ENCODE assay signal across 1 cellular context in the genomic region with DNA sequence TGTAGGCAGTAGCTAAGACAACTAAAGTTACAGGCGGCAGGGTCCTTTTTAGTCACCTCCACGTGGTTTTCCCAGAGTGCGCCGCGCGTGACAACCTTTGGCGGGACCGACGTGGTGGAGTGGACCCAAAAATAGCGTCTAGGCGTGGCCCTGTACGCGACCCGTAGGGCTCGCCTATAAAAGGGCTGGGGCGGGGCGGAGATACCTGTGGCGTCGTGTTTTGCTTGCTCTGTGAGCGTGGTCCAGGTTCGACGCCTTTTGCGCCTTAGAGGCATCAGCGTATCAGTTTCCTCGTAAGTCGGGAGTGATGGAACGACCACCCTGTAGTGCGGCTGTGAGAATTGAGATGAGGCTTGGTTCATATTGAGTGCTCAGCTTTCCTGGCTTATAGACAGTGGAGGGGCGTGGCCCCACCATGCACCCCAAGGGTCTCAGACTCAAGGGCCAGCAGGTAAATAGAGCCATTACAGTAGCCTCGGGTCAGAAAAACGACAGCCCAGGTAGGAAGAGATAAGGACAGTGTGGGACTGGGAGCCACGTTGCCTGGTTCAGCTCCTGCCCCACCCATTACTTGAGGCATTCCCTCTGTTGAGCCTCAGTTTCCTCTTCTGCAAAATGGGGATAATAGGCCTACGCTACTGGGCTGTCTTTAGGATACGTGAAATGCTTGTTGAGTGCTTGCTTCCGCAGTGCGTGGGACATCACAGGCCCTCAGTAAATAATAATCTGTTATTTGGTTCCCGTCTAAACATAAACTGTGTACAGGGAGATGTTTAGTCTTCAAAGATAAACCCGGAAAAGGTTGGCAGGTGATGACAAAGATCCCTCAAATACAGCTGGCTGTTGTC.
A peak's percentile ranks its signal among the peaks of the same experiment; 100 is the strongest.
TF ChIP-seq lines count a peak whose summit lies in the region.

No MANE protein-coding gene starts in this region.

TF ChIP-seq in HepG2, 621 proteins besides CTCF, POLR2A, EP300 and RAD21 (continued from another document and continues in another):
- TF ChIP-seq, protein P1, sequence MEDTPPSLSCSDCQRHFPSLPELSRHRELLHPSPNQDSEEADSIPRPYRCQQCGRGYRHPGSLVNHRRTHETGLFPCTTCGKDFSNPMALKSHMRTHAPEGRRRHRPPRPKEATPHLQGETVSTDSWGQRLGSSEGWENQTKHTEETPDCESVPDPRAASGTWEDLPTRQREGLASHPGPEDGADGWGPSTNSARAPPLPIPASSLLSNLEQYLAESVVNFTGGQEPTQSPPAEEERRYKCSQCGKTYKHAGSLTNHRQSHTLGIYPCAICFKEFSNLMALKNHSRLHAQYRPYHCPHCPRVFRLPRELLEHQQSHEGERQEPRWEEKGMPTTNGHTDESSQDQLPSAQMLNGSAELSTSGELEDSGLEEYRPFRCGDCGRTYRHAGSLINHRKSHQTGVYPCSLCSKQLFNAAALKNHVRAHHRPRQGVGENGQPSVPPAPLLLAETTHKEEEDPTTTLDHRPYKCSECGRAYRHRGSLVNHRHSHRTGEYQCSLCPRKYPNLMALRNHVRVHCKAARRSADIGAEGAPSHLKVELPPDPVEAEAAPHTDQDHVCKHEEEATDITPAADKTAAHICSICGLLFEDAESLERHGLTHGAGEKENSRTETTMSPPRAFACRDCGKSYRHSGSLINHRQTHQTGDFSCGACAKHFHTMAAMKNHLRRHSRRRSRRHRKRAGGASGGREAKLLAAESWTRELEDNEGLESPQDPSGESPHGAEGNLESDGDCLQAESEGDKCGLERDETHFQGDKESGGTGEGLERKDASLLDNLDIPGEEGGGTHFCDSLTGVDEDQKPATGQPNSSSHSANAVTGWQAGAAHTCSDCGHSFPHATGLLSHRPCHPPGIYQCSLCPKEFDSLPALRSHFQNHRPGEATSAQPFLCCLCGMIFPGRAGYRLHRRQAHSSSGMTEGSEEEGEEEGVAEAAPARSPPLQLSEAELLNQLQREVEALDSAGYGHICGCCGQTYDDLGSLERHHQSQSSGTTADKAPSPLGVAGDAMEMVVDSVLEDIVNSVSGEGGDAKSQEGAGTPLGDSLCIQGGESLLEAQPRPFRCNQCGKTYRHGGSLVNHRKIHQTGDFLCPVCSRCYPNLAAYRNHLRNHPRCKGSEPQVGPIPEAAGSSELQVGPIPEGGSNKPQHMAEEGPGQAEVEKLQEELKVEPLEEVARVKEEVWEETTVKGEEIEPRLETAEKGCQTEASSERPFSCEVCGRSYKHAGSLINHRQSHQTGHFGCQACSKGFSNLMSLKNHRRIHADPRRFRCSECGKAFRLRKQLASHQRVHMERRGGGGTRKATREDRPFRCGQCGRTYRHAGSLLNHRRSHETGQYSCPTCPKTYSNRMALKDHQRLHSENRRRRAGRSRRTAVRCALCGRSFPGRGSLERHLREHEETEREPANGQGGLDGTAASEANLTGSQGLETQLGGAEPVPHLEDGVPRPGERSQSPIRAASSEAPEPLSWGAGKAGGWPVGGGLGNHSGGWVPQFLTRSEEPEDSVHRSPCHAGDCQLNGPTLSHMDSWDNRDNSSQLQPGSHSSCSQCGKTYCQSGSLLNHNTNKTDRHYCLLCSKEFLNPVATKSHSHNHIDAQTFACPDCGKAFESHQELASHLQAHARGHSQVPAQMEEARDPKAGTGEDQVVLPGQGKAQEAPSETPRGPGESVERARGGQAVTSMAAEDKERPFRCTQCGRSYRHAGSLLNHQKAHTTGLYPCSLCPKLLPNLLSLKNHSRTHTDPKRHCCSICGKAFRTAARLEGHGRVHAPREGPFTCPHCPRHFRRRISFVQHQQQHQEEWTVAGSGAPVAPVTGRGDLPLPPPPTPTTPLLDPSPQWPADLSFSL (CRISPR knock-in tag; IDR thresholded peaks at IDR 0.05): no peak
- TF ChIP-seq NR3C1 (CRISPR knock-in tag; IDR thresholded peaks at IDR 0.05) (no peak), ZBTB20 (CRISPR knock-in tag; IDR thresholded peaks at IDR 0.05; ENCODE audit: borderline replicate concordance, low read depth) (no peak), TCF12 (IDR thresholded peaks at IDR 0.05) (no peak), TCF12 (CRISPR knock-in tag; IDR thresholded peaks at IDR 0.05) (no peak), MED13 (CRISPR knock-in tag; IDR thresholded peaks at IDR 0.05) (no peak), MTA3 (CRISPR knock-in tag; IDR thresholded peaks at IDR 0.05) (no peak), HNRNPLL (IDR thresholded peaks at IDR 0.05; ENCODE audit: low read depth, low read length, poor library complexity, severe bottlenecking) (no peak), MEF2D (CRISPR knock-in tag; IDR thresholded peaks at IDR 0.05) (peak; percentile 93), ZNF607 (CRISPR knock-in tag; IDR thresholded peaks at IDR 0.05; ENCODE audit: borderline replicate concordance) (no peak), ZNF264 (CRISPR knock-in tag; IDR thresholded peaks at IDR 0.05) (no peak), RFXANK (CRISPR knock-in tag; IDR thresholded peaks at IDR 0.05) (no peak), KAT8 (CRISPR knock-in tag; IDR thresholded peaks at IDR 0.05) (peak; percentile 87), ZNF674 (CRISPR knock-in tag; IDR thresholded peaks at IDR 0.05; ENCODE audit: low read depth) (no peak), DNMT3B (CRISPR knock-in tag; conservative IDR thresholded peaks at IDR 0.05) (no peak), HNRNPK (IDR thresholded peaks at IDR 0.05; ENCODE audit: low read depth, low read length, poor library complexity, severe bottlenecking) (no peak), ZNF331 (CRISPR knock-in tag; IDR thresholded peaks at IDR 0.05) (no peak)
- TF ChIP-seq, protein P2, sequence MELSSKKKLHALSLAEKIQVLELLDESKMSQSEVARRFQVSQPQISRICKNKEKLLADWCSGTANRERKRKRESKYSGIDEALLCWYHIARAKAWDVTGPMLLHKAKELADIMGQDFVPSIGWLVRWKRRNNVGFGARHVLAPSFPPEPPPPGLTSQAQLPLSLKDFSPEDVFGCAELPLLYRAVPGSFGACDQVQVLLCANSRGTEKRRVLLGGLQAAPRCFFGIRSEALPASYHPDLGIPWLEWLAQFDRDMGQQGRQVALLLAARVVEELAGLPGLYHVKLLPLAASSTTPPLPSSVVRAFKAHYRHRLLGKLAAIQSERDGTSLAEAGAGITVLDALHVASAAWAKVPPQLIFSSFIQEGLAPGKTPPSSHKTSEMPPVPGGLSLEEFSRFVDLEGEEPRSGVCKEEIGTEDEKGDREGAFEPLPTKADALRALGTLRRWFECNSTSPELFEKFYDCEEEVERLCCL (CRISPR knock-in tag; IDR thresholded peaks at IDR 0.05; ENCODE audit: borderline replicate concordance): no peak
- TF ChIP-seq, protein P3, sequence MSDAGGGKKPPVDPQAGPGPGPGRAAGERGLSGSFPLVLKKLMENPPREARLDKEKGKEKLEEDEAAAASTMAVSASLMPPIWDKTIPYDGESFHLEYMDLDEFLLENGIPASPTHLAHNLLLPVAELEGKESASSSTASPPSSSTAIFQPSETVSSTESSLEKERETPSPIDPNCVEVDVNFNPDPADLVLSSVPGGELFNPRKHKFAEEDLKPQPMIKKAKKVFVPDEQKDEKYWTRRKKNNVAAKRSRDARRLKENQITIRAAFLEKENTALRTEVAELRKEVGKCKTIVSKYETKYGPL (CRISPR knock-in tag; IDR thresholded peaks at IDR 0.05): no peak
- TF ChIP-seq, protein P4, sequence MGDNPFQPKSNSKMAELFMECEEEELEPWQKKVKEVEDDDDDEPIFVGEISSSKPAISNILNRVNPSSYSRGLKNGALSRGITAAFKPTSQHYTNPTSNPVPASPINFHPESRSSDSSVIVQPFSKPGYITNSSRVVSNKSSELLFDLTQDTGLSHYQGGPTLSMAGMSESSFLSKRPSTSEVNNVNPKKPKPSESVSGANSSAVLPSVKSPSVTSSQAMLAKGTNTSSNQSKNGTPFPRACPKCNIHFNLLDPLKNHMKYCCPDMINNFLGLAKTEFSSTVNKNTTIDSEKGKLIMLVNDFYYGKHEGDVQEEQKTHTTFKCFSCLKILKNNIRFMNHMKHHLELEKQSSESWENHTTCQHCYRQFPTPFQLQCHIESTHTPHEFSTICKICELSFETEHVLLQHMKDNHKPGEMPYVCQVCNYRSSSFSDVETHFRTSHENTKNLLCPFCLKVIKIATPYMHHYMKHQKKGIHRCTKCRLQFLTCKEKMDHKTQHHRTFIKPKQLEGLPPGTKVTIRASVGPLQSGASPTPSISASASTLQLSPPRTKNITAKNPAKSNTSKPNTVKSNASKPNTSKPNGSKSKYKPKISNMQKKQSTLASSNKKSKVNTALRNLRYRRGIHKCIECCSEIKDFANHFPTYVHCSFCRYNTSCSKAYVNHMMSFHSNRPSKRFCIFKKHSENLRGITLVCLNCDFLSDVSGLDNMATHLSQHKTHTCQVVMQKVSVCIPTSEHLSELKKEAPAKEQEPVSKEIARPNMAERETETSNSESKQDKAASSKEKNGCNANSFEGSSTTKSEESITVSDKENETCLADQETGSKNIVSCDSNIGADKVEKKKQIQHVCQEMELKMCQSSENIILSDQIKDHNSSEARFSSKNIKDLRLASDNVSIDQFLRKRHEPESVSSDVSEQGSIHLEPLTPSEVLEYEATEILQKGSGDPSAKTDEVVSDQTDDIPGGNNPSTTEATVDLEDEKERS (CRISPR knock-in tag; IDR thresholded peaks at IDR 0.05): no peak
- TF ChIP-seq, protein P5, sequence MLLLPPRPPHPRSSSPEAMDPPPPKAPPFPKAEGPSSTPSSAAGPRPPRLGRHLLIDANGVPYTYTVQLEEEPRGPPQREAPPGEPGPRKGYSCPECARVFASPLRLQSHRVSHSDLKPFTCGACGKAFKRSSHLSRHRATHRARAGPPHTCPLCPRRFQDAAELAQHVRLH (CRISPR knock-in tag; IDR thresholded peaks at IDR 0.05; ENCODE audit: borderline replicate concordance, low read depth): peak; percentile 50; the same call in 1 of the 2 replicates
- TF ChIP-seq, protein P6, sequence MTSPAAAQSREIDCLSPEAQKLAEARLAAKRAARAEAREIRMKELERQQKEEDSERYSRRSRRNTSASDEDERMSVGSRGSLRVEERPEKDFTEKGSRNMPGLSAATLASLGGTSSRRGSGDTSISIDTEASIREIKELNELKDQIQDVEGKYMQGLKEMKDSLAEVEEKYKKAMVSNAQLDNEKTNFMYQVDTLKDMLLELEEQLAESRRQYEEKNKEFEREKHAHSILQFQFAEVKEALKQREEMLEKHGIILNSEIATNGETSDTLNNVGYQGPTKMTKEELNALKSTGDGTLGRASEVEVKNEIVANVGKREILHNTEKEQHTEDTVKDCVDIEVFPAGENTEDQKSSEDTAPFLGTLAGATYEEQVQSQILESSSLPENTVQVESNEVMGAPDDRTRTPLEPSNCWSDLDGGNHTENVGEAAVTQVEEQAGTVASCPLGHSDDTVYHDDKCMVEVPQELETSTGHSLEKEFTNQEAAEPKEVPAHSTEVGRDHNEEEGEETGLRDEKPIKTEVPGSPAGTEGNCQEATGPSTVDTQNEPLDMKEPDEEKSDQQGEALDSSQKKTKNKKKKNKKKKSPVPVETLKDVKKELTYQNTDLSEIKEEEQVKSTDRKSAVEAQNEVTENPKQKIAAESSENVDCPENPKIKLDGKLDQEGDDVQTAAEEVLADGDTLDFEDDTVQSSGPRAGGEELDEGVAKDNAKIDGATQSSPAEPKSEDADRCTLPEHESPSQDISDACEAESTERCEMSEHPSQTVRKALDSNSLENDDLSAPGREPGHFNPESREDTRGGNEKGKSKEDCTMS (CRISPR knock-in tag; conservative IDR thresholded peaks at IDR 0.05): no peak
- TF ChIP-seq, protein P7, sequence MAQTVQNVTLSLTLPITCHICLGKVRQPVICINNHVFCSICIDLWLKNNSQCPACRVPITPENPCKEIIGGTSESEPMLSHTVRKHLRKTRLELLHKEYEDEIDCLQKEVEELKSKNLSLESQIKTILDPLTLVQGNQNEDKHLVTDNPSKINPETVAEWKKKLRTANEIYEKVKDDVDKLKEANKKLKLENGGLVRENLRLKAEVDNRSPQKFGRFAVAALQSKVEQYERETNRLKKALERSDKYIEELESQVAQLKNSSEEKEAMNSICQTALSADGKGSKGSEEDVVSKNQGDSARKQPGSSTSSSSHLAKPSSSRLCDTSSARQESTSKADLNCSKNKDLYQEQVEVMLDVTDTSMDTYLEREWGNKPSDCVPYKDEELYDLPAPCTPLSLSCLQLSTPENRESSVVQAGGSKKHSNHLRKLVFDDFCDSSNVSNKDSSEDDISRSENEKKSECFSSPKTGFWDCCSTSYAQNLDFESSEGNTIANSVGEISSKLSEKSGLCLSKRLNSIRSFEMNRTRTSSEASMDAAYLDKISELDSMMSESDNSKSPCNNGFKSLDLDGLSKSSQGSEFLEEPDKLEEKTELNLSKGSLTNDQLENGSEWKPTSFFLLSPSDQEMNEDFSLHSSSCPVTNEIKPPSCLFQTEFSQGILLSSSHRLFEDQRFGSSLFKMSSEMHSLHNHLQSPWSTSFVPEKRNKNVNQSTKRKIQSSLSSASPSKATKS (CRISPR knock-in tag; IDR thresholded peaks at IDR 0.05): no peak
- TF ChIP-seq, protein P8, sequence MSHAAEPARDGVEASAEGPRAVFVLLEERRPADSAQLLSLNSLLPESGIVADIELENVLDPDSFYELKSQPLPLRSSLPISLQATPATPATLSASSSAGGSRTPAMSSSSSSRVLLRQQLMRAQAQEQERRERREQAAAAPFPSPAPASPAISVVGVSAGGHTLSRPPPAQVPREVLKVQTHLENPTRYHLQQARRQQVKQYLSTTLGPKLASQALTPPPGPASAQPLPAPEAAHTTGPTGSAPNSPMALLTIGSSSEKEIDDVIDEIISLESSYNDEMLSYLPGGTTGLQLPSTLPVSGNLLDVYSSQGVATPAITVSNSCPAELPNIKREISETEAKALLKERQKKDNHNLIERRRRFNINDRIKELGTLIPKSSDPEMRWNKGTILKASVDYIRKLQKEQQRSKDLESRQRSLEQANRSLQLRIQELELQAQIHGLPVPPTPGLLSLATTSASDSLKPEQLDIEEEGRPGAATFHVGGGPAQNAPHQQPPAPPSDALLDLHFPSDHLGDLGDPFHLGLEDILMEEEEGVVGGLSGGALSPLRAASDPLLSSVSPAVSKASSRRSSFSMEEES (CRISPR knock-in tag; IDR thresholded peaks at IDR 0.05): peak; percentile 66; the same call in 1 of the 2 replicates
- TF ChIP-seq, protein P9, sequence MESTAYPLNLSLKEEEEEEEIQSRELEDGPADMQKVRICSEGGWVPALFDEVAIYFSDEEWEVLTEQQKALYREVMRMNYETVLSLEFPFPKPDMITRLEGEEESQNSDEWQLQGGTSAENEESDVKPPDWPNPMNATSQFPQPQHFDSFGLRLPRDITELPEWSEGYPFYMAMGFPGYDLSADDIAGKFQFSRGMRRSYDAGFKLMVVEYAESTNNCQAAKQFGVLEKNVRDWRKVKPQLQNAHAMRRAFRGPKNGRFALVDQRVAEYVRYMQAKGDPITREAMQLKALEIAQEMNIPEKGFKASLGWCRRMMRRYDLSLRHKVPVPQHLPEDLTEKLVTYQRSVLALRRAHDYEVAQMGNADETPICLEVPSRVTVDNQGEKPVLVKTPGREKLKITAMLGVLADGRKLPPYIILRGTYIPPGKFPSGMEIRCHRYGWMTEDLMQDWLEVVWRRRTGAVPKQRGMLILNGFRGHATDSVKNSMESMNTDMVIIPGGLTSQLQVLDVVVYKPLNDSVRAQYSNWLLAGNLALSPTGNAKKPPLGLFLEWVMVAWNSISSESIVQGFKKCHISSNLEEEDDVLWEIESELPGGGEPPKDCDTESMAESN (CRISPR knock-in tag; conservative IDR thresholded peaks at IDR 0.05): no peak; the same call in 1 of the 2 replicates
